1 cellular context compared by ENCODE assay signal in the genomic region with DNA sequence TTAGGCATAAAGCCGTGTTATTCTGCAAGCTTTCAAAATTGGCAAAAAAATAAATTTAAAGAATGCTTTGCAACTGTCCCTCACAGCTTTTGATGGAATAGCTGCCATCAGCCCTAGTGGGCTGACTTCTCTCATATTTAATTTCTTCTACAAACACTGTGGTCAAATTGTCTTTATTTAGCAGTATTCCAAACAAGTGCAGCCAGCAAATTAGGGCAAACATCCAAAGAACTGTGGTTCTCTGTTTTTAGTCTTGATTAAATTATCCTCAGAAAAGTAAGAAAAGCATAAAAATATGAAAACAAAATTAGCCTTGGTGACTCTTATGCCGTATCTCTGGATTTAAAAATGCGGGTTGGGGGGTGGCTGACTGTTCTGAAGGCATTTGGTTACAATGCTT.
TF ChIP-seq lines count a peak whose summit lies in the region.

No MANE protein-coding gene starts in this region.

TF ChIP-seq in IMR-90, 13 proteins besides CTCF, POLR2A, EP300 and RAD21 (continued from another document):
- TF ChIP-seq MAZ (IDR thresholded peaks at IDR 0.05; ENCODE audit: borderline replicate concordance, low read depth, low read length) (no peak), MXI1 (IDR thresholded peaks at IDR 0.05; ENCODE audit: borderline replicate concordance, low read depth, low read length) (no peak), RCOR1 (IDR thresholded peaks at IDR 0.05; ENCODE audit: insufficient replicate concordance, low read length) (no peak), FOS (IDR thresholded peaks at IDR 0.05; ENCODE audit: low read depth, low read length) (no peak)
